ENCODE assay signal across 8 cellular contexts in genomic region chr7:131326576-131326975, GRCh38. TPM values are rescaled to one million over a fixed set of nuclear protein-coding genes. Genes with fewer than 3 reads are reported as not detected.
DNase-seq lines count a peak whose midpoint lies in the region; ATAC-seq, FAIRE-seq and TF ChIP-seq lines count a peak whose summit lies in the region.

No MANE protein-coding gene starts in this region.

- peak overlapping the region; percentile 4 for H3K27ac ChIP-seq in CD4-positive, alpha-beta T cell (ENCODE audit: low read depth, low read length)
- no peak overlapping the region for H3K27ac ChIP-seq in OCI-LY7 (ENCODE audit: low read depth, low read length, poor library complexity, severe bottlenecking)
- no peak overlapping the region for H3K27ac ChIP-seq in H1 (ENCODE audit: low read depth, low read length)
- no peak overlapping the region for H3K27ac ChIP-seq in neuronal stem cell (replicated peaks; ENCODE audit: low read length)

- no peaks in the 10 kb centered on the region for H3K9me3 Mint-ChIP-seq in CD4-positive, alpha-beta T cell

- BruUV-seq in OCI-LY7 (replicated peaks; lab: Mats Ljungman, UMichigan): no TSS peak

- H3K79me2 ChIP-seq in OCI-LY7 (ENCODE audit: insufficient read depth, low read depth, low read length) (peaks cover 38% of the 10 kb centered on the region), H1 (ENCODE audit: control insufficient read depth in 1 of 2, insufficient read depth in 2 of 2, low read length in 2 of 2) (peaks cover 15 to 38% of the 10 kb centered on the region in 2 experiments)

- H3K23ac ChIP-seq in H1 (ENCODE audit: insufficient read length) (no peak overlapping the region), neuronal stem cell (ENCODE audit: low read depth, low read length, poor library complexity) (no peak overlapping the region)

- no peak overlapping the region for H4K91ac ChIP-seq in H1 (replicated peaks; ENCODE audit: insufficient read length, low read length)
- no peak overlapping the region for H4K91ac ChIP-seq in neuronal stem cell (ENCODE audit: low read depth, low read length, poor library complexity)

- TF ChIP-seq RAD21 in H1 (IDR thresholded peaks at IDR 0.05 in 1 of 2, conservative IDR thresholded peaks at IDR 0.05 in 1 of 2; ENCODE audit: low read depth in 2 of 2, low read length in 2 of 2): no peak

- H2BK15ac ChIP-seq in H1 (ENCODE audit: low read length) (no peak overlapping the region), neuronal stem cell (ENCODE audit: low read length) (no peak overlapping the region)

- peaks cover 90% of the 10 kb centered on the region for H3K4me1 Mint-ChIP-seq in CD4-positive, alpha-beta T cell (ENCODE audit: low read depth)

- H3K9me2 ChIP-seq in OCI-LY7 (ENCODE audit: insufficient read depth, low read length): no peaks in the 10 kb centered on the region

- H3K4me3 Mint-ChIP-seq in CD4-positive, alpha-beta T cell: peak overlapping the region; percentile 93

- ATAC-seq in CD4-positive, alpha-beta T cell (ENCODE audit: poor library complexity): no peak
- ATAC-seq in HG02852 (IDR thresholded peaks at IDR 0.05; ENCODE audit: unreplicated experiment): no peak
- no peak for ATAC-seq in HG03520 (IDR thresholded peaks at IDR 0.05; ENCODE audit: unreplicated experiment)
- ATAC-seq in GM18873 (IDR thresholded peaks at IDR 0.05; ENCODE audit: low FRiP score, unreplicated experiment): no peak

- H3K4me3 ChIP-seq in OCI-LY7 (ENCODE audit: low read depth, low read length, poor library complexity, severe bottlenecking) (peak overlapping the region; percentile 99), H1 (ENCODE audit: extremely low read depth in 1 of 4, insufficient read depth in 2 of 4, low read depth in 3 of 4, low read length in 4 of 4) (peak overlapping the region in 2 of 4 experiments; percentile 88 to 91; a peak in 5 of 8 replicates), neuronal stem cell (ENCODE audit: low read length in 2 of 2) (peak overlapping the region in 1 of 2 donors; percentile 93)

- POLR2A ChIA-PET in CD4-positive, alpha-beta T cell (lab: Charles Lee): interaction anchor here (1.5 to 3.5 kb wide), 7 partner anchors 20 to 286 kb away, joined by 4 to 41 read pairs (median 12); no protein-coding TSS in a partner anchor
- POLR2A ChIA-PET in OCI-LY7 (lab: Charles Lee) (interaction anchor here (0.7 to 2.3 kb wide), 5 partner anchors 10 to 264 kb away, joined by 3 to 8 read pairs (median 5); no protein-coding TSS in a partner anchor), H1 (lab: Charles Lee; ENCODE audit: partially characterized antibody) (interaction anchor here (0.6 to 1.7 kb wide), 5 partner anchors 11 to 1435 kb away, joined by 3 to 5 read pairs (median 4); no protein-coding TSS in a partner anchor)

- H3K56ac ChIP-seq in H1 (replicated peaks; ENCODE audit: insufficient read length, low read depth, low read length): no peak overlapping the region

- H4K20me1 ChIP-seq in OCI-LY7 (ENCODE audit: insufficient read depth, low read length) (peaks cover 9% of the 10 kb centered on the region), H1 (replicated peaks in 1 of 2; ENCODE audit: control insufficient read depth in 1 of 2, insufficient read depth in 2 of 2, low read length in 2 of 2) (no peaks in the 10 kb centered on the region)

- H2AFZ ChIP-seq in OCI-LY7 (ENCODE audit: low read length) (peak overlapping the region; percentile 68), H1 (ENCODE audit: low read length) (peak overlapping the region; percentile 93; the same call in 1 of the 2 replicates), neuronal stem cell (ENCODE audit: low read length) (peak overlapping the region; percentile 89)

- 86% methylated on average over 6 of the region's 6 CpGs; no CpG with 5 or more reads in 1 of the 2 experiments for WGBS in H1 (ENCODE audit: extremely low coverage in 1 of 2, insufficient coverage in 1 of 2, insufficient read length in 1 of 2, insufficient replicate concordance in 2 of 2, low coverage in 1 of 2, low lambda C conversion rate in 2 of 2, missing lambda C conversion rate in 1 of 2), 2 experiments
- no CpG with 5 or more reads among the region's 6 CpGs for WGBS in neuronal stem cell (ENCODE audit: extremely low coverage in 2 of 2, insufficient read length in 2 of 2, insufficient replicate concordance in 1 of 2), 2 donors

- no peak overlapping the region for H4K5ac ChIP-seq in H1 (ENCODE audit: insufficient read length, low read depth, low read length)

- TF ChIP-seq EP300 in H1 (IDR thresholded peaks at IDR 0.05; ENCODE audit: borderline replicate concordance in 1 of 2, low read depth in 2 of 2, low read length in 2 of 2): no peak

- H3K79me1 ChIP-seq in H1 (ENCODE audit: low read depth, low read length): no peaks in the 10 kb centered on the region; the same call in 1 of the 2 replicates
- H3K79me1 ChIP-seq in neuronal stem cell (ENCODE audit: low read depth, low read length): peaks cover 4% of the 10 kb centered on the region

- H3K4ac ChIP-seq in H1 (replicated peaks; ENCODE audit: insufficient read length, low read depth, low read length) (no peak overlapping the region), neuronal stem cell (ENCODE audit: low read length) (no peak overlapping the region)

- H2BK120ac ChIP-seq in H1 (replicated peaks; ENCODE audit: low read depth, low read length): no peak overlapping the region
- no peak overlapping the region for H2BK120ac ChIP-seq in neuronal stem cell (ENCODE audit: low read depth, low read length)

- peak overlapping the region; percentile 97 for H3K27ac Mint-ChIP-seq in CD4-positive, alpha-beta T cell

- H3K4me1 ChIP-seq in OCI-LY7 (ENCODE audit: insufficient read depth, low read length, poor library complexity, severe bottlenecking) (peaks cover 27% of the 10 kb centered on the region), H1 (replicated peaks in 1 of 4; ENCODE audit: control insufficient read depth in 3 of 4, insufficient read depth in 4 of 4, low read length in 3 of 4) (peaks cover 2 to 19% (median 8%) of the 10 kb centered on the region in 4 experiments; a peak in 5 of 7 replicates), neuronal stem cell (ENCODE audit: control insufficient read depth in 2 of 2, insufficient read depth in 1 of 2, low read depth in 1 of 2, low read length in 2 of 2) (peaks cover 3 to 9% of the 10 kb centered on the region in 2 donors)

- H2BK20ac ChIP-seq in H1 (ENCODE audit: low read length): no peak overlapping the region

- FAIRE-seq in H1 (lab: Jason Lieb, UNC): no peak

- no peak for TF ChIP-seq POLR2A in H1 (IDR thresholded peaks at IDR 0.05; ENCODE audit: control extremely low read depth in 1 of 2, low read depth in 2 of 2, low read length in 2 of 2)

- no peaks in the 10 kb centered on the region for H3K27me3 ChIP-seq in CD4-positive, alpha-beta T cell (ENCODE audit: control insufficient read depth, insufficient read depth, low read length)
- no peaks in the 10 kb centered on the region for H3K27me3 ChIP-seq in H1 (replicated peaks in 1 of 4; ENCODE audit: control insufficient read depth in 3 of 4, extremely low read depth in 1 of 4, insufficient read depth in 3 of 4, low read length in 3 of 4)
- H3K27me3 ChIP-seq in neuronal stem cell (ENCODE audit: control insufficient read depth in 3 of 3, insufficient read depth in 3 of 3, low read depth in 1 of 3, low read length in 3 of 3): no peaks in the 10 kb centered on the region

- CTCF ChIA-PET in CD4-positive, alpha-beta T cell (lab: Charles Lee): no interaction called here
- CTCF ChIA-PET in OCI-LY7 (lab: Charles Lee; ENCODE audit: unreplicated experiment): no interaction called here
- CTCF ChIA-PET in H1 (lab: Charles Lee; ENCODE audit: partially characterized antibody): interaction anchor here (0.5 to 1.4 kb wide), 4 partner anchors 16 to 167 kb away, joined by 3 to 4 read pairs (median 3); no protein-coding TSS in a partner anchor

- H3K18ac ChIP-seq in H1 (ENCODE audit: extremely low read depth, low read length) (no peak overlapping the region), neuronal stem cell (ENCODE audit: low read length) (no peak overlapping the region)

- intact Hi-C loops in CD4-positive, alpha-beta T cell (cut with DNase I, micrococcal nuclease): loop anchor here in 1 of 2 experiments (2.0 to 10.0 kb wide), 2 partner anchors 142 to 220 kb away; no protein-coding TSS in a partner anchor
- intact Hi-C loops in OCI-LY7 (cut with micrococcal nuclease; ENCODE audit: unreplicated experiment): loop anchor here (5.0 kb wide), 1 partner anchor 414 kb away; no protein-coding TSS in a partner anchor

- no peak for DNase-seq in CD4-positive, alpha-beta T cell
- no peak for DNase-seq in OCI-LY7 (ENCODE audit: low spot score)
- no peak for DNase-seq in H1 (ENCODE audit: low read depth in 1 of 2, low spot score in 2 of 2)
- DNase-seq in neuronal stem cell (ENCODE audit: low spot score): no peak
- no peak for DNase-seq in hypothalamus (lab: John Stamatoyannopoulos, UW)

- H3K36me3 Mint-ChIP-seq in CD4-positive, alpha-beta T cell (ENCODE audit: low read depth): peaks cover 19% of the 10 kb centered on the region

- H2BK5ac ChIP-seq in H1 (ENCODE audit: low read depth, low read length) (no peak overlapping the region), neuronal stem cell (ENCODE audit: low read length) (no peak overlapping the region)

- H3K36me3 ChIP-seq in OCI-LY7 (ENCODE audit: insufficient read depth, low read length) (no peaks in the 10 kb centered on the region), H1 (ENCODE audit: control insufficient read depth in 2 of 4, insufficient read depth in 4 of 4, low read length in 3 of 4) (no peaks in the 10 kb centered on the region), neuronal stem cell (replicated peaks in 1 of 2; ENCODE audit: control insufficient read depth in 2 of 2, insufficient read depth in 2 of 2, low read length in 2 of 2) (peaks cover 0 to 4% of the 10 kb centered on the region in 2 donors)

- H3K9ac ChIP-seq in H1 (replicated peaks in 1 of 4; ENCODE audit: extremely low read depth in 1 of 4, low read depth in 3 of 4, low read length in 3 of 4) (no peak overlapping the region), neuronal stem cell (ENCODE audit: low read depth, low read length, poor library complexity) (no peak overlapping the region)

- no peaks in the 10 kb centered on the region for H3K27me3 Mint-ChIP-seq in CD4-positive, alpha-beta T cell

- H3K9me3 ChIP-seq in CD4-positive, alpha-beta T cell (ENCODE audit: control insufficient read depth, low read length): no peaks in the 10 kb centered on the region
- no peaks in the 10 kb centered on the region for H3K9me3 ChIP-seq in OCI-LY7 (ENCODE audit: low read length)
- H3K9me3 ChIP-seq in H1 (ENCODE audit: insufficient read depth in 2 of 2, low read depth in 1 of 2, low read length in 1 of 2): no peaks in the 10 kb centered on the region
- H3K9me3 ChIP-seq in neuronal stem cell (replicated peaks in 1 of 2; ENCODE audit: control insufficient read depth in 2 of 2, insufficient read depth in 1 of 2, low read depth in 1 of 2, low read length in 2 of 2): peaks cover 0 to 5% of the 10 kb centered on the region in 2 donors

- H2AK5ac ChIP-seq in H1 (ENCODE audit: low read depth, low read length) (no peak overlapping the region), neuronal stem cell (ENCODE audit: low read depth, low read length) (no peak overlapping the region)

- no peak overlapping the region for H2BK12ac ChIP-seq in H1 (ENCODE audit: low read depth, low read length)
- no peak overlapping the region for H2BK12ac ChIP-seq in neuronal stem cell (ENCODE audit: low read length)

- peak overlapping the region; percentile 95 for H3K4me2 ChIP-seq in OCI-LY7 (ENCODE audit: low read length)
- peak overlapping the region; percentile 98 to 100 for H3K4me2 ChIP-seq in H1 (ENCODE audit: insufficient read depth in 1 of 2, low read depth in 2 of 2, low read length in 2 of 2)
- H3K4me2 ChIP-seq in neuronal stem cell (ENCODE audit: insufficient read depth, low read length, poor library complexity, severe bottlenecking): no peak overlapping the region

- H3K23me2 ChIP-seq in H1 (ENCODE audit: low read depth, low read length): peaks cover 6% of the 10 kb centered on the region

- H3K14ac ChIP-seq in H1 (ENCODE audit: insufficient read length): no peak overlapping the region
- no peak overlapping the region for H3K14ac ChIP-seq in neuronal stem cell (ENCODE audit: low read length)

- no peak for TF ChIP-seq CTCF in CD4-positive, alpha-beta T cell (IDR thresholded peaks at IDR 0.05)
- TF ChIP-seq CTCF in OCI-LY7 (conservative IDR thresholded peaks at IDR 0.05; ENCODE audit: low read length): no peak
- no peak for TF ChIP-seq CTCF in H1 (IDR thresholded peaks at IDR 0.05; ENCODE audit: control extremely low read depth in 1 of 3, insufficient read depth in 1 of 3, low read depth in 1 of 3, low read length in 3 of 3)

- no peak overlapping the region for H4K8ac ChIP-seq in H1 (ENCODE audit: extremely low read depth, insufficient read depth, low read length)
- H4K8ac ChIP-seq in neuronal stem cell (ENCODE audit: low read depth, low read length): no peak overlapping the region

RNA-seq across cellular contexts. Expression of gene MKLN1, which starts 1.1 kb away (rescaled TPM):
- 10 to 100 TPM; 47.2 to 53.7 TPM for total RNA-seq in CD4-positive, alpha-beta T cell
- 10.8 and 12.1 TPM in 2 replicates for total RNA-seq in OCI-LY7 (2014; rRNA removed; shearing (Covaris generic))
- total RNA-seq in OCI-LY7 (2022): 54.4 and 56.6 TPM in 2 replicates
- 45.9 and 50.9 TPM in 2 replicates for total RNA-seq in H1 (2021; fragmentation: NEBNext Ultra II Directional; extraction: Animal tissue kit (Norgen Biotek cat#: 25700))
- 16.8 and 22.3 TPM in 2 replicates for polyA plus RNA-seq in H1 (2011; rRNA removed)
- polyA plus RNA-seq in H1 (2011; cell fraction: cytosol; rRNA removed): 22.4 TPM
- 18.0 TPM for polyA plus RNA-seq in H1 (2011; cell fraction: nucleus; rRNA removed)
- 22.2 to 39.8 TPM (median 31.8 TPM) in 4 replicates for polyA plus RNA-seq in H1 (2012, experiment 1 of 2)
- 1.6 TPM for polyA plus RNA-seq in H1 (2012, experiment 2 of 2)
- polyA plus RNA-seq in H1 (2013, experiment 1 of 2): 22.2 TPM
- 20.6 TPM for polyA plus RNA-seq in H1 (2013, experiment 2 of 2)
- polyA minus RNA-seq in H1 (2011; rRNA and poly(A)+ RNA removed): 122 and 137 TPM in 2 replicates
- polyA minus RNA-seq in H1 (2011; cell fraction: cytosol; rRNA and poly(A)+ RNA removed): 26.1 TPM
- 126 TPM for polyA minus RNA-seq in H1 (2011; cell fraction: nucleus; rRNA and poly(A)+ RNA removed)
- 14.0 TPM for polyA plus RNA-seq in neuronal stem cell (2013, experiment 1 of 2)
- 14.8 TPM for polyA plus RNA-seq in neuronal stem cell (2013, experiment 2 of 2)
